1 cellular context compared by ENCODE assay signal in the genomic region with DNA sequence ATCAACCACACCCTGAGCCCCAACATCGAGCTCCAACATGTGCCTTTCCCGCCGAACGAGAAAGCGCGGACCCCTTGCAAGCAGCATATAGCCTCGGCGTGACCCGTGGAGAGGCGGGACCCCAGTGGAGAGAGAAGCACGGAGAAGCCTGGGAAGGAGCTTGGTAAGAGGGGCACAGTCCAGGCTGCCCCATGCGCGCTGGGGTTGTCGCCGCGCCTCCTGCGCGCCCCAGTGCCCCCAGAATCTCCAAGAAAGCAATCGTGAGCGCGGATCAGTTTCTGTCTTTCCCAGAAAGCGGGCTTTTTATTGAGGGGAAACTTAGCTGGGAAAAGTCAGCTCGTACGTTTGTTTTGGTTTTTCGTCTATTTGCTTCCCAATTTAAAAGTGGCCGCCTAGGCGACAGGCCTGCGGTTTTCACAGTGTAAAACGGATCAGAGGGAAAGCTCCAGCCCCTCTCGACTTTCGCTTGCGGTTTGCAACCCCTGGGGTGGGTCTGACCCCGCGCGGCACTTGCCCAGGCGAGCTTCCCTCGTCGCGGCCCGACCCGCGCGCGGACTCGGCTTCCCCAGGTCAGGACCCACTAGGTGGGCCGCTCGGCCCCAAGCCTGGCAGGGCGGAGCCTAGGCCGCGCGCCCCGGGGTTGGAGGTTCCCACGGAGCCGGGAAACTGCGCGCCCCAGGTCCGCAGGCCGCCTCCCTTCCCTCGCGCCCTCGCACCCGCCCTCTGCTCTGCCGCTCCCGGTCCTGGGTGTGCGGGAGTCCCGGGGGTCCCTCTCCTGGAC.
TF ChIP-seq lines count a peak whose summit lies in the region.

No MANE protein-coding gene starts in this region.

TF ChIP-seq in HepG2, 621 proteins besides CTCF, POLR2A, EP300 and RAD21 (continued from another document and continues in another):
- TF ChIP-seq ATF7 (IDR thresholded peaks at IDR 0.05) (no peak), ATF7 (CRISPR knock-in tag; IDR thresholded peaks at IDR 0.05) (no peak), AGO1 (IDR thresholded peaks at IDR 0.05; ENCODE audit: low read depth, low read length, poor library complexity, severe bottlenecking) (peak; percentile 84), ZNF543 (CRISPR knock-in tag; IDR thresholded peaks at IDR 0.05) (no peak), ZNF749 (CRISPR knock-in tag; IDR thresholded peaks at IDR 0.05; ENCODE audit: borderline replicate concordance) (no peak), GATAD2A (CRISPR knock-in tag; IDR thresholded peaks at IDR 0.05) (peak; percentile 47), DR1 (CRISPR knock-in tag; IDR thresholded peaks at IDR 0.05) (0 out of 2 replicates have a peak, but pooled peaks have one; percentile 22), BCL6 (CRISPR knock-in tag; IDR thresholded peaks at IDR 0.05) (0 out of 2 replicates have a peak, but pooled peaks have one; percentile 7), HES4 (CRISPR knock-in tag; IDR thresholded peaks at IDR 0.05; ENCODE audit: borderline replicate concordance) (no peak), ZNF34 (CRISPR knock-in tag; IDR thresholded peaks at IDR 0.05; ENCODE audit: borderline replicate concordance) (no peak), LBX2 (CRISPR knock-in tag; IDR thresholded peaks at IDR 0.05; ENCODE audit: borderline replicate concordance) (no peak), DZIP1 (CRISPR knock-in tag; IDR thresholded peaks at IDR 0.05) (0 out of 2 replicates have a peak, but pooled peaks have one; percentile 31), SALL2 (CRISPR knock-in tag; IDR thresholded peaks at IDR 0.05) (peak; percentile 52; the same call in 1 of the 2 replicates), TFDP2 (CRISPR knock-in tag; IDR thresholded peaks at IDR 0.05) (peak; percentile 68), E2F1 (CRISPR knock-in tag; IDR thresholded peaks at IDR 0.05) (peak; percentile 63; the same call in 1 of the 2 replicates), ZNF414 (CRISPR knock-in tag; IDR thresholded peaks at IDR 0.05) (no peak), ZNF460 (CRISPR knock-in tag; IDR thresholded peaks at IDR 0.05; ENCODE audit: borderline replicate concordance) (no peak; the same call in 1 of the 2 replicates), NPAS2 (CRISPR knock-in tag; IDR thresholded peaks at IDR 0.05; ENCODE audit: borderline replicate concordance) (no peak), ZNF432 (CRISPR knock-in tag; IDR thresholded peaks at IDR 0.05; ENCODE audit: borderline replicate concordance) (no peak), ZSCAN31 (CRISPR knock-in tag; IDR thresholded peaks at IDR 0.05; ENCODE audit: low read depth) (no peak), ZMAT5 (CRISPR knock-in tag; IDR thresholded peaks at IDR 0.05; ENCODE audit: borderline replicate concordance, low read depth) (no peak), CENPT (CRISPR knock-in tag; IDR thresholded peaks at IDR 0.05; ENCODE audit: low read depth) (no peak), HNRNPL (IDR thresholded peaks at IDR 0.05; ENCODE audit: low read depth, low read length) (no peak), ZNF292 (CRISPR knock-in tag; IDR thresholded peaks at IDR 0.05; ENCODE audit: borderline replicate concordance, low read depth) (no peak), ZNF253 (CRISPR knock-in tag; IDR thresholded peaks at IDR 0.05; ENCODE audit: borderline replicate concordance) (no peak), KAT2B (IDR thresholded peaks at IDR 0.05; ENCODE audit: borderline replicate concordance, low read depth, low read length) (no peak), ZNF777 (CRISPR knock-in tag; IDR thresholded peaks at IDR 0.05) (peak; percentile 44), BRF2 (CRISPR knock-in tag; IDR thresholded peaks at IDR 0.05) (peak; percentile 81), FUBP1 (CRISPR knock-in tag; IDR thresholded peaks at IDR 0.05; ENCODE audit: borderline replicate concordance) (no peak), HDAC1 (CRISPR knock-in tag; IDR thresholded peaks at IDR 0.05) (peak; percentile 82), ZNF225 (CRISPR knock-in tag; IDR thresholded peaks at IDR 0.05) (peak; percentile 22; the same call in 1 of the 2 replicates), RCOR2 (CRISPR knock-in tag; IDR thresholded peaks at IDR 0.05) (no peak), POLR2G (IDR thresholded peaks at IDR 0.05; ENCODE audit: low read depth, low read length) (no peak), ZNF20 (CRISPR knock-in tag; IDR thresholded peaks at IDR 0.05) (no peak), PAWR (CRISPR knock-in tag; IDR thresholded peaks at IDR 0.05; ENCODE audit: borderline replicate concordance) (no peak), CSRNP2 (CRISPR knock-in tag; conservative IDR thresholded peaks at IDR 0.05; ENCODE audit: low read depth) (no peak), CCDC6 (CRISPR knock-in tag; IDR thresholded peaks at IDR 0.05) (peak; percentile 39; the same call in 1 of the 2 replicates), YEATS2 (CRISPR knock-in tag; IDR thresholded peaks at IDR 0.05; ENCODE audit: borderline replicate concordance) (no peak), ZNF101 (CRISPR knock-in tag; IDR thresholded peaks at IDR 0.05; ENCODE audit: borderline replicate concordance, low read depth) (no peak), NONO (IDR thresholded peaks at IDR 0.05) (no peak), NONO (CRISPR knock-in tag; conservative IDR thresholded peaks at IDR 0.05) (no peak; the same call in none of the 2 replicates), ZNF512 (CRISPR knock-in tag; IDR thresholded peaks at IDR 0.05) (0 out of 2 replicates have a peak, but pooled peaks have one; percentile 60), ZNF484 (CRISPR knock-in tag; IDR thresholded peaks at IDR 0.05; ENCODE audit: borderline replicate concordance, low read depth) (no peak)
- TF ChIP-seq, protein P1, sequence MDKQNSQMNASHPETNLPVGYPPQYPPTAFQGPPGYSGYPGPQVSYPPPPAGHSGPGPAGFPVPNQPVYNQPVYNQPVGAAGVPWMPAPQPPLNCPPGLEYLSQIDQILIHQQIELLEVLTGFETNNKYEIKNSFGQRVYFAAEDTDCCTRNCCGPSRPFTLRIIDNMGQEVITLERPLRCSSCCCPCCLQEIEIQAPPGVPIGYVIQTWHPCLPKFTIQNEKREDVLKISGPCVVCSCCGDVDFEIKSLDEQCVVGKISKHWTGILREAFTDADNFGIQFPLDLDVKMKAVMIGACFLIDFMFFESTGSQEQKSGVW (CRISPR knock-in tag; IDR thresholded peaks at IDR 0.05; ENCODE audit: borderline replicate concordance): no peak
- TF ChIP-seq, protein P2, sequence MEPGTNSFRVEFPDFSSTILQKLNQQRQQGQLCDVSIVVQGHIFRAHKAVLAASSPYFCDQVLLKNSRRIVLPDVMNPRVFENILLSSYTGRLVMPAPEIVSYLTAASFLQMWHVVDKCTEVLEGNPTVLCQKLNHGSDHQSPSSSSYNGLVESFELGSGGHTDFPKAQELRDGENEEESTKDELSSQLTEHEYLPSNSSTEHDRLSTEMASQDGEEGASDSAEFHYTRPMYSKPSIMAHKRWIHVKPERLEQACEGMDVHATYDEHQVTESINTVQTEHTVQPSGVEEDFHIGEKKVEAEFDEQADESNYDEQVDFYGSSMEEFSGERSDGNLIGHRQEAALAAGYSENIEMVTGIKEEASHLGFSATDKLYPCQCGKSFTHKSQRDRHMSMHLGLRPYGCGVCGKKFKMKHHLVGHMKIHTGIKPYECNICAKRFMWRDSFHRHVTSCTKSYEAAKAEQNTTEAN (CRISPR knock-in tag; conservative IDR thresholded peaks at IDR 0.05): no peak
- TF ChIP-seq, protein P3, sequence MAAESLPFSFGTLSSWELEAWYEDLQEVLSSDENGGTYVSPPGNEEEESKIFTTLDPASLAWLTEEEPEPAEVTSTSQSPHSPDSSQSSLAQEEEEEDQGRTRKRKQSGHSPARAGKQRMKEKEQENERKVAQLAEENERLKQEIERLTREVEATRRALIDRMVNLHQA (CRISPR knock-in tag; IDR thresholded peaks at IDR 0.05): no peak
